20 cellular contexts compared by ENCODE assay signal in the genomic region with DNA sequence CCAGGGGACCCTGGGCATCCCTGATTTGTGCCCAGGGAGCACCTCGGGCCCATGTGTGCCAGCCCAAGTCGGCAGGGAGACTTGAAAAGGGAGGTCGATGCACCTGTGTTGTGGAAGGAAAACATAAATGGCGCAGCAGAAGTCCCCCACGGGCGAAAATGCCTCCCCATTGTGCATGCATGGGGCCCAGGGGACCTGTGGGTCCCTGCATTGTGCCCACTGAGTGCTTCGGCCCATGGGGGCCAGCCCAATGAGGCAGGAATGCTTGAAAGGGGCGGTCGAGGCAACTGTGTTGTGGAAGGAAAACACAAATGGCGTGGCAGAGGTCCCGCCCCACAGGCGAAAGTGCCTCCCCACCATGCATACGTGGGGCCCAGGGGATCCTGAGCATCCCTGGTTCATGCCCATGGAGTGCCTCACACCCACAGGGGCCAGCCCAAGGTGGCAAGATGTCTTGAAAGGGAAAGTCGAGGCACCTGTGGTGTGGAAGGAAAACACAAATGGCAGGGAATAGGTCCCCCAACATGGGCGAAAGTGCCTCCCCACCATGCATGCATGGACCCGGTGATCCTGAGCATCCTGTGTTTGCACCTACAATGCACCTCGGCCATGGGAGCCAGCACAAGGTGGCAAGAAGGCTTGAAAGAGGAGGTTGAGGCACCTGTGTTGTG.
A peak's percentile ranks its signal among the peaks of the same experiment; 100 is the strongest.
DNase-seq lines count a peak whose midpoint lies in the region; ATAC-seq, FAIRE-seq and TF ChIP-seq lines count a peak whose summit lies in the region.
"Had no signal": no experiment of that assay in that cellular context is flagged by ENCODE, and none has a peak within 500 bp of the region (broad histone marks: within the 10 kb centered on the region; RNA-seq: fewer than 3 reads in every experiment).

No MANE protein-coding gene starts in this region.

- peak; percentile 83 for FAIRE-seq in urothelium cell line (lab: Jason Lieb, UNC)
- FAIRE-seq: GM12892, HepG2 had no signal

- ATAC-seq in left ventricle myocardium superior (no peak), left cardiac atrium (no peak)
- no peak for ATAC-seq in activated T-cell treated with anti-CD3 and anti-CD28 coated beads, Interleukin-2, amount 50 U/mL, for 4 hours
- ATAC-seq: HepG2 had no signal

- H3K4me1 ChIP-seq in osteoblast (ENCODE audit: insufficient read depth, low read length), result no peaks in the 10 kb centered on the region

- H3K27me3 Mint-ChIP-seq in activated T-cell treated with anti-CD3 and anti-CD28 coated beads, Interleukin-2, amount 50 U/mL, for 4 hours (ENCODE audit: low read depth), result no peaks in the 10 kb centered on the region

- H3K27ac ChIP-seq in coronary artery, result no peak overlapping the region
- H3K27ac ChIP-seq in osteoblast (ENCODE audit: low read depth, low read length), result no peak overlapping the region
- H3K27ac ChIP-seq: C4-2B had no signal

- H4K20me1 ChIP-seq in osteoblast (ENCODE audit: insufficient read depth, low read length), result no peaks in the 10 kb centered on the region

- H3K9me3 Mint-ChIP-seq in activated T-cell treated with anti-CD3 and anti-CD28 coated beads, Interleukin-2, amount 50 U/mL, for 4 hours, result peaks cover 10% of the 10 kb centered on the region

- DNase-seq in left ventricle myocardium superior (peak; percentile 8), left cardiac atrium (no peak), coronary artery (ENCODE audit: low spot score) (peak; percentile 55), osteoblast (ENCODE audit: insufficient read length, low spot score, missing footprints) (peak; percentile 65), urothelium cell line (ENCODE audit: low spot score) (no peak), DMS 273 treated with DMSO at 0.1 percent for 48 hours (lab: John Stamatoyannopoulos, UW) (no peak), LoVo (ENCODE audit: low spot score) (no peak)
- DNase-seq in activated T-cell treated with anti-CD3 and anti-CD28 coated beads, Interleukin-2, amount 50 U/mL, for 4 hours, result no peak
- DNase-seq: DMS153, HFFc6, MG63, NCI-H1092, NCI-H146, NCI-H2081, NCI-H510A, NCI-H82, SHP77 had no signal

- H3K4me3 ChIP-seq in coronary artery (no peak overlapping the region), osteoblast (ENCODE audit: insufficient read depth, low read length) (no peak overlapping the region)
- H3K4me3 ChIP-seq: MG63 had no signal

- peaks cover 1% of the 10 kb centered on the region for H3K36me3 Mint-ChIP-seq in activated T-cell treated with anti-CD3 and anti-CD28 coated beads, Interleukin-2, amount 50 U/mL, for 4 hours (ENCODE audit: insufficient read depth)

- intact Hi-C loops in left ventricle myocardium superior (cut with micrococcal nuclease) (no loop called here), left cardiac atrium (cut with DNase I) (no loop called here)

- H3K4me2 ChIP-seq in osteoblast (ENCODE audit: insufficient read depth, low read length), result no peak overlapping the region

- H3K9me3 ChIP-seq in osteoblast (ENCODE audit: low read depth, low read length), result no peaks in the 10 kb centered on the region
- H3K9me3 ChIP-seq: MG63 had no signal

- H3K4me3 Mint-ChIP-seq in activated T-cell treated with anti-CD3 and anti-CD28 coated beads, Interleukin-2, amount 50 U/mL, for 4 hours, result no peak overlapping the region
- H3K4me3 Mint-ChIP-seq: HFFc6 had no signal

- no peaks in the 10 kb centered on the region for H3K36me3 ChIP-seq in osteoblast (ENCODE audit: insufficient read depth, low read length)
- H3K36me3 ChIP-seq: MG63 had no signal

- no peak overlapping the region for H2AFZ ChIP-seq in osteoblast (ENCODE audit: low read length)

- no peaks in the 10 kb centered on the region for H3K4me1 Mint-ChIP-seq in activated T-cell treated with anti-CD3 and anti-CD28 coated beads, Interleukin-2, amount 50 U/mL, for 4 hours (ENCODE audit: low read depth)

- no peaks in the 10 kb centered on the region for H3K79me2 ChIP-seq in osteoblast (ENCODE audit: insufficient read depth, low read length)

- no peaks in the 10 kb centered on the region for H3K27me3 ChIP-seq in osteoblast (ENCODE audit: insufficient read depth, low read length)
- H3K27me3 ChIP-seq: MG63 had no signal

- no peak for TF ChIP-seq CTCF in coronary artery (IDR thresholded peaks at IDR 0.05)
- TF ChIP-seq CTCF in osteoblast (IDR thresholded peaks at IDR 0.05; ENCODE audit: extremely low read depth, low read depth, low read length), result no peak

Comparison
In these comparisons a context has a peak if more than half of its experiments do, and no peak if none do; other contexts are left out.
1. DNase-seq: peak in left ventricle myocardium superior (single experiment), coronary artery (single experiment) and osteoblast (single experiment); none in left cardiac atrium (single experiment), urothelium cell line (single experiment), DMS 273 treated with DMSO at 0.1 percent for 48 hours (single experiment), activated T-cell treated with anti-CD3 and anti-CD28 coated beads, Interleukin-2, amount 50 U/mL, for 4 hours (single experiment) and LoVo (single experiment).